In genomic region chr16:68040506-68041288, GRCh38 we compare ENCODE assay signal across 8 cellular contexts. TPM values are rescaled to one million over a fixed set of nuclear protein-coding genes. Genes with fewer than 3 reads are reported as not detected.
A peak's percentile ranks its signal among the peaks of the same experiment; 100 is the strongest.
DNase-seq lines count a peak whose midpoint lies in the region; ATAC-seq, FAIRE-seq and TF ChIP-seq lines count a peak whose summit lies in the region.

No MANE protein-coding gene starts in this region.

- H3K79me2 ChIP-seq in fibroblast of lung (ENCODE audit: control insufficient read depth, insufficient read depth, low read length), result no peaks in the 10 kb centered on the region

- H4K20me1 ChIP-seq in fibroblast of lung (ENCODE audit: control insufficient read depth, extremely low read depth, insufficient read depth, low read length), result no peaks in the 10 kb centered on the region

- H3K36me3 Mint-ChIP-seq in CD14-positive monocyte, result peaks cover 15 to 19% of the 10 kb centered on the region in 2 donors
- peaks cover 36% of the 10 kb centered on the region for H3K36me3 Mint-ChIP-seq in nephron progenitor cell (ENCODE audit: low read depth)

- peak; percentile 88 for TF ChIP-seq CTCF in CD14-positive monocyte (IDR thresholded peaks at IDR 0.05)
- peak; percentile 81 to 88 for TF ChIP-seq CTCF in fibroblast of lung (conservative IDR thresholded peaks at IDR 0.05 in 1 of 2, IDR thresholded peaks at IDR 0.05 in 1 of 2; ENCODE audit: low read depth in 1 of 2, low read length in 2 of 2)
- peak; percentile 76 for TF ChIP-seq CTCF in nephron progenitor cell (IDR thresholded peaks at IDR 0.05)

- no peaks in the 10 kb centered on the region for H3K27me3 ChIP-seq in fibroblast of lung (ENCODE audit: control insufficient read depth, insufficient read depth, low read length)

- H3K9ac ChIP-seq in fibroblast of lung (ENCODE audit: insufficient read depth, low read length), result no peak overlapping the region

- H3K9me3 Mint-ChIP-seq in CD14-positive monocyte (no peaks in the 10 kb centered on the region), nephron progenitor cell (no peaks in the 10 kb centered on the region)
- H3K9me3 Mint-ChIP-seq in stimulated activated naive CD8-positive, alpha-beta T cell treated with anti-CD3 and anti-CD28 coated beads, Interleukin-15, amount 100 ng/mL, for 72 hours, result no peaks in the 10 kb centered on the region

- peak; percentile 57 for ATAC-seq in GM21367 (IDR thresholded peaks at IDR 0.05; ENCODE audit: unreplicated experiment)
- peak; percentile 100 for ATAC-seq in stimulated activated naive CD8-positive, alpha-beta T cell treated with anti-CD3 and anti-CD28 coated beads, Interleukin-15, amount 100 ng/mL, for 72 hours

- peak overlapping the region; percentile 51 to 58 for H3K4me3 Mint-ChIP-seq in CD14-positive monocyte
- no peak overlapping the region for H3K4me3 Mint-ChIP-seq in nephron progenitor cell
- H3K4me3 Mint-ChIP-seq in stimulated activated naive CD8-positive, alpha-beta T cell treated with anti-CD3 and anti-CD28 coated beads, Interleukin-15, amount 100 ng/mL, for 72 hours, result no peak overlapping the region

- H3K27me3 Mint-ChIP-seq in CD14-positive monocyte (ENCODE audit: low read depth in 3 of 3) (peaks cover 0 to 2% (median 1%) of the 10 kb centered on the region in 3 donors), nephron progenitor cell (ENCODE audit: low read depth, poor library complexity) (no peaks in the 10 kb centered on the region)
- H3K27me3 Mint-ChIP-seq in stimulated activated naive CD8-positive, alpha-beta T cell treated with anti-CD3 and anti-CD28 coated beads, Interleukin-15, amount 100 ng/mL, for 72 hours, result no peaks in the 10 kb centered on the region

- no peak overlapping the region for H2AFZ ChIP-seq in fibroblast of lung (ENCODE audit: low read length)

- intact Hi-C loops in CD14-positive monocyte (cut with micrococcal nuclease), result loop anchor here (1.0 to 5.0 kb wide), 3 partner anchors 17 to 103 kb away; partner anchors contain the start of genes DDX28 (in 1 of the 2), DUS2 (in 1 of the 2) and PSMB10 (in 1 of the 2)

- FAIRE-seq in RCC 7860 (lab: Jason Lieb, UNC), result no peak

- no peak overlapping the region for H3K27ac ChIP-seq in fibroblast of lung (ENCODE audit: insufficient read depth, low read length)

- H3K27ac Mint-ChIP-seq in CD14-positive monocyte (peak overlapping the region; percentile 74 to 96 (median 90)), nephron progenitor cell (no peak overlapping the region)
- H3K27ac Mint-ChIP-seq in stimulated activated naive CD8-positive, alpha-beta T cell treated with anti-CD3 and anti-CD28 coated beads, Interleukin-15, amount 100 ng/mL, for 72 hours, result no peak overlapping the region

- no peak overlapping the region for H3K4me3 ChIP-seq in fibroblast of lung (replicated peaks in 1 of 4; ENCODE audit: control extremely low read depth in 1 of 4, insufficient read depth in 1 of 4, low read depth in 3 of 4, low read length in 4 of 4)

- no peak overlapping the region for H3K4me2 ChIP-seq in fibroblast of lung (ENCODE audit: extremely low read depth, insufficient read depth, low read length)

- no peaks in the 10 kb centered on the region for H3K4me1 ChIP-seq in fibroblast of lung (ENCODE audit: control insufficient read depth, extremely low read depth, insufficient read depth, low read length)

- H3K9me3 ChIP-seq in fibroblast of lung (ENCODE audit: control insufficient read depth, insufficient read depth, low read depth, low read length), result no peaks in the 10 kb centered on the region

- peaks cover 4% of the 10 kb centered on the region for H3K36me3 ChIP-seq in fibroblast of lung (ENCODE audit: control insufficient read depth, insufficient read depth, low read length)

- peaks cover 74% of the 10 kb centered on the region for H3K4me1 Mint-ChIP-seq in CD14-positive monocyte
- H3K4me1 Mint-ChIP-seq in nephron progenitor cell, result no peaks in the 10 kb centered on the region
- peaks cover 19% of the 10 kb centered on the region for H3K4me1 Mint-ChIP-seq in stimulated activated naive CD8-positive, alpha-beta T cell treated with anti-CD3 and anti-CD28 coated beads, Interleukin-15, amount 100 ng/mL, for 72 hours

- DNase-seq in CD14-positive monocyte (ENCODE audit: low spot score) (peak; percentile 82), Kasumi-1 (lab: John Stamatoyannopoulos, UW) (peak; percentile 62 to 78), RCC 7860 (ENCODE audit: low spot score) (peak; percentile 65), fibroblast of lung (ENCODE audit: low read depth in 2 of 2) (peak; percentile 41 to 57), nephron progenitor cell (peak; percentile 88)
- peak; percentile 93 to 94 for DNase-seq in activated T-cell treated with anti-CD3 and anti-CD28 coated beads, Interleukin-2, amount 50 U/mL, for 48 hours
- peak; percentile 88 to 91 for DNase-seq in stimulated activated naive CD8-positive, alpha-beta T cell treated with anti-CD3 and anti-CD28 coated beads, Interleukin-15, amount 100 ng/mL, for 72 hours

RNA-seq across cellular contexts. Expression of gene DUS2, which starts 17.6 kb away (rescaled TPM):
- 10 to 100 TPM; 18.4 to 33.2 TPM for polyA plus RNA-seq in CD14-positive monocyte
- total RNA-seq in fibroblast of lung, result 12.3 and 16.8 TPM in 2 replicates
- 10.2 and 15.5 TPM in 2 replicates for polyA plus RNA-seq in fibroblast of lung
- polyA plus RNA-seq in fibroblast of lung (2012), result 10.6 and 12.4 TPM in 2 replicates
- 16.4 and 26.4 TPM in 2 replicates for polyA minus RNA-seq in fibroblast of lung (ENCODE audit: low replicate concordance)

RNA-seq across cellular contexts. Expression of gene DDX28, which starts 17.7 kb away (rescaled TPM):
- polyA plus RNA-seq in CD14-positive monocyte (10 to 100 TPM; 27.7 to 42.9 TPM), fibroblast of lung (5.3 and 8.6 TPM in 2 replicates)
- 10.7 and 12.3 TPM in 2 replicates for total RNA-seq in fibroblast of lung
- polyA plus RNA-seq in fibroblast of lung (2012), result 5.0 and 8.3 TPM in 2 replicates
- 7.0 and 13.2 TPM in 2 replicates for polyA minus RNA-seq in fibroblast of lung (ENCODE audit: low replicate concordance)

RNA-seq across cellular contexts. Expression of gene DPEP2NB, which starts 25.0 kb away (rescaled TPM):
- not detected for polyA plus RNA-seq in CD14-positive monocyte
- total RNA-seq in fibroblast of lung, result not detected in 2 replicates
- not detected in 2 replicates for polyA plus RNA-seq in fibroblast of lung
- polyA plus RNA-seq in fibroblast of lung (2012), result not detected in 2 replicates
- not detected in 2 replicates for polyA minus RNA-seq in fibroblast of lung (ENCODE audit: low replicate concordance)

RNA-seq across cellular contexts. Expression of gene DPEP2, which starts 41.4 kb away (rescaled TPM):
- polyA plus RNA-seq in CD14-positive monocyte (100 to 1,000 TPM; 117 to 124 TPM), fibroblast of lung (not detected in 2 replicates)
- not detected in 2 replicates for total RNA-seq in fibroblast of lung
- not detected in 2 replicates for polyA plus RNA-seq in fibroblast of lung (2012)
- not detected in 2 replicates for polyA minus RNA-seq in fibroblast of lung (ENCODE audit: low replicate concordance)

RNA-seq across cellular contexts. Expression of gene NFATC3, which starts 44.5 kb away (rescaled TPM):
- 10 to 100 TPM; 15.8 to 21.8 TPM for polyA plus RNA-seq in CD14-positive monocyte
- total RNA-seq in fibroblast of lung, result 10.6 and 11.0 TPM in 2 replicates
- polyA plus RNA-seq in fibroblast of lung, result 9.6 and 10.1 TPM in 2 replicates
- 7.0 and 7.3 TPM in 2 replicates for polyA plus RNA-seq in fibroblast of lung (2012)
- polyA minus RNA-seq in fibroblast of lung (ENCODE audit: low replicate concordance), result 19.1 and 20.7 TPM in 2 replicates

Comparison
In these comparisons a context has a peak if more than half of its experiments do, and no peak if none do; other contexts are left out.
1. H3K27ac Mint-ChIP-seq: peak in CD14-positive monocyte (7 of 7); none in nephron progenitor cell (single experiment) and stimulated activated naive CD8-positive, alpha-beta T cell treated with anti-CD3 and anti-CD28 coated beads, Interleukin-15, amount 100 ng/mL, for 72 hours (0 of 2).
2. H3K4me3 Mint-ChIP-seq: peak in CD14-positive monocyte (2 of 2); none in nephron progenitor cell (single experiment) and stimulated activated naive CD8-positive, alpha-beta T cell treated with anti-CD3 and anti-CD28 coated beads, Interleukin-15, amount 100 ng/mL, for 72 hours (0 of 2).
3. Peak in every context shown above with its lines, with median percentiles within 50 percentile points of each other: DNase-seq and CTCF ChIP-seq.